7 cellular contexts compared by ENCODE assay signal in the genomic region with DNA sequence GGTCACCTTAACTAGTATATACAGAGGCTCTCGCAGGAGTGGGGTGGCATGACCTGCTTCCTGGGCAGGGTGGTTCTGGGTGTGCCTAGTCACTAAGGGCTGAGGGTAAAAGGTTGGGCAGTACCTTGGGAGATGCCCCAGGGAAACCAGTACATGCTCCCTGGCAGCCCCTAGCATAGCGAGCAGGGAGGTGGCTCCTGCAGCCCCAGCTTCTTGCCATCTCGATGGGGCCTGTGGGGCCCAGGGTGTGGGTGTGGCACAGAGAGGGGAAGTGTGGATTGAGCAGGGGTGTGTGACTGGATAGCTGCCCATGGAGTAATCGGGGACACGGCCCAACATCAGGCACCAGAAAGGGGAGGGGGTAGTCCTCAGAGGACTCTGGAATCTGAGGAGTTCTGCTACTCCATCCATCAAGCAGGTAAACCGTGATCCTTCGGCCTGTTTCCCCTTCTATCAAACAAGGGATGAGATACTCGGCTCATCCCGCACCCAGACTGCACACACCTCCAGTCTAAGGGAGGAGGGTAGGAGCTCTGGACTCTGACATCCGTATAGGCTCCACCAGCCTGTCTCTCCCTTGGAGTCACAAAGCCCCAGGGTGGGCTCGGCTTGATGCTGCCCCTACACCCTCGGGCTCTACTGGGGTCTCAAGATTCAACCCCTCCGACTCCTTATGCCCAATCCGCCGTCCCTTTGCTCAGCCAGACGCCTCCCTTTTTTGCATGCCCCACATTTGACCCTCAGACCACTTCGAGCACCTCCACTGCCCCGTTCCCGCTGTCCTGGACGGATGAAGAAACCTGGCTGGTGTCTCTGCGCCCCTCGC. TPM values are rescaled to one million over a fixed set of nuclear protein-coding genes. Genes with fewer than 3 reads are reported as not detected.
DNase-seq lines count a peak whose midpoint lies in the region; ATAC-seq and TF ChIP-seq lines count a peak whose summit lies in the region.

No MANE protein-coding gene starts in this region.

- in situ Hi-C loops in HAP-1 (cut with MboI; ENCODE audit: low sequenced_read_pairs), result no loop called here

- H3K27ac ChIP-seq in RWPE1, result peak overlapping the region; percentile 98
- peak overlapping the region; percentile 65 to 86 for H3K27ac ChIP-seq in ovary

- no peak for ATAC-seq in GM21786 (IDR thresholded peaks at IDR 0.05; ENCODE audit: unreplicated experiment)

- TF ChIP-seq POLR2A in ovary (IDR thresholded peaks at IDR 0.05), result no peak

- DNase-seq in HAP-1 (ENCODE audit: low spot score in 2 of 2), result no peak
- DNase-seq in RWPE1 (ENCODE audit: low spot score), result no peak
- peak; percentile 21 for DNase-seq in epithelial cell of esophagus (ENCODE audit: low read depth)
- DNase-seq in ovary, result peak in 2 of 5 donors; percentile 26 to 35
- DNase-seq in cerebellar cortex (ENCODE audit: low spot score), result no peak
- DNase-seq in globus pallidus (ENCODE audit: low spot score), result no peak

- no peaks in the 10 kb centered on the region for H3K27me3 ChIP-seq in HAP-1 (ENCODE audit: low read depth)
- no peaks in the 10 kb centered on the region for H3K27me3 ChIP-seq in ovary

- 6 to 11% (median 7%) methylated on average over 22 of the region's 22 CpGs for WGBS in ovary, 3 donors

- POLR2A ChIA-PET in RWPE1 (lab: Yijun Ruan, JAX; ENCODE audit: low non-redundant PET), result interaction anchor here (0.5 to 2.1 kb wide), 3 partner anchors 26 to 43 kb away, joined by 3 to 7 read pairs (median 6); a partner anchor contains a TSS

- peaks cover 19% of the 10 kb centered on the region for H3K4me1 ChIP-seq in HAP-1
- peaks cover 10% of the 10 kb centered on the region for H3K4me1 ChIP-seq in ovary (ENCODE audit: insufficient read depth)

- intact Hi-C loops in ovary (cut with DNase I), result loop anchor here in 1 of 4 donors (1.0 kb wide), 1 partner anchor 40 kb away; a partner anchor contains a TSS

- no peak; the same call in 1 of the 2 replicates for TF ChIP-seq CTCF in RWPE1 (conservative IDR thresholded peaks at IDR 0.05; ENCODE audit: low read depth)
- TF ChIP-seq CTCF in epithelial cell of esophagus (IDR thresholded peaks at IDR 0.05; ENCODE audit: insufficient read depth, low read depth, low read length, missing control alignments), result no peak
- TF ChIP-seq CTCF in ovary (IDR thresholded peaks at IDR 0.05), result peak in 2 of 3 donors; percentile 23 to 27

- no peak for TF ChIP-seq EP300 in ovary (IDR thresholded peaks at IDR 0.05)

- H3K9me3 ChIP-seq in HAP-1 (no peaks in the 10 kb centered on the region), ovary (no peaks in the 10 kb centered on the region)

- H3K4me3 ChIP-seq in HAP-1, result peak overlapping the region; percentile 69
- peak overlapping the region; percentile 73 for H3K4me3 ChIP-seq in epithelial cell of esophagus (ENCODE audit: low read length)
- H3K4me3 ChIP-seq in ovary, result peak overlapping the region; percentile 76

- peaks cover 17% of the 10 kb centered on the region for H3K36me3 ChIP-seq in HAP-1 (replicated peaks)
- no peaks in the 10 kb centered on the region for H3K36me3 ChIP-seq in ovary

- CTCF ChIA-PET in RWPE1 (lab: Yijun Ruan, JAX), result interaction anchor here (0.6 to 2.2 kb wide), 12 partner anchors 9 to 265 kb away, joined by 3 to 11 read pairs (median 4); a partner anchor contains a TSS

RNA-seq across cellular contexts. Expression of a gene that starts 1.1 kb away (rescaled TPM):
- total RNA-seq in ovary, result 10 to 100 TPM in 5 of 7 donors, 1 to 10 TPM in 2; 8.1 to 23.3 (median 17.3) TPM
- 10 to 100 TPM in 1 of 2 donors, 1 to 10 TPM in 1; 1.1 to 11.6 TPM for polyA plus RNA-seq in ovary

RNA-seq across cellular contexts. Expression of a gene that starts 6.7 kb away (rescaled TPM):
- 10 to 100 TPM in 4 of 7 donors, 1 to 10 TPM in 3; 6.5 to 14.8 (median 11.1) TPM for total RNA-seq in ovary
- polyA plus RNA-seq in ovary, result 10 to 100 TPM in 1 of 2 donors, under 1 TPM in 1; 0.70 to 14.2 TPM

RNA-seq across cellular contexts. Expression of a gene that starts 25.4 kb away (rescaled TPM):
- 100 to 1,000 TPM; 193 to 505 (median 348) TPM for total RNA-seq in ovary
- 100 to 1,000 TPM; 270 to 294 TPM for polyA plus RNA-seq in ovary

RNA-seq across cellular contexts. Expression of a gene that starts 36.4 kb away (rescaled TPM):
- 100 to 1,000 TPM in 2 of 7 donors, 10 to 100 TPM in 5; 54.2 to 105 (median 96.1) TPM for total RNA-seq in ovary
- polyA plus RNA-seq in ovary, result 100 to 1,000 TPM; 137 to 143 TPM

RNA-seq across cellular contexts. Expression of a gene that starts 39.9 kb away (rescaled TPM):
- total RNA-seq in ovary, result 10 to 100 TPM; 13.8 to 75.0 (median 62.6) TPM
- polyA plus RNA-seq in ovary, result 100 to 1,000 TPM in 1 of 2 donors, 10 to 100 TPM in 1; 43.8 to 110 TPM

Comparison
In these comparisons a context has a peak if more than half of its experiments do, and no peak if none do; other contexts are left out.
1. CTCF ChIP-seq: peak in ovary (2 of 3); none in RWPE1 (single experiment) and epithelial cell of esophagus (single experiment).
2. Peak in every context shown above with its lines, with median percentiles within 50 percentile points of each other: H3K4me3 ChIP-seq.